9 cellular contexts compared by ENCODE assay signal in the genomic region with DNA sequence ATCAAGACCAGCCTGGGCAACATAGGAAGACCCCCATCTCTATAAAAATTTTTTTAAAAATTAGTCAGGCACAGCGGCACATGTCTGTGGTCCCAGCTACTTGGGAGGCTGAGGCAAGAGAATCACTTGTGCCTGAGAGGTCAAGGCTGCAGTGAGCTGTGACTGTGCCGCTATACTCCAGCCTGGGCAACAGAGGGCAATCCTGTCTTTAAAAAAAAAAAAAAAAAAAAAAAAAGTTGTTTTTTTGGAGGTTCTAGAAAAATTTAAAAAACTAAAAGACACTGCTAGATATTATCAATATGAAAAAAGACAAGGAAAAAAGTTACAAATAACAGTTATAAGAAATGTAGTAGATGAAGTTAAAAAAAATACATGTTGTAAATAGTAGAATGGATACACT. TPM values are rescaled to one million over a fixed set of nuclear protein-coding genes. Genes with fewer than 3 reads are reported as not detected.
DNase-seq lines count a peak whose midpoint lies in the region; ATAC-seq and TF ChIP-seq lines count a peak whose summit lies in the region.
"Had no signal": no experiment of that assay in that cellular context is flagged by ENCODE, and none has a peak within 500 bp of the region (broad histone marks: within the 10 kb centered on the region; RNA-seq: fewer than 3 reads in every experiment).

No MANE protein-coding gene starts in this region.

- no peak overlapping the region for H3K9ac ChIP-seq in GM23248

- peaks cover 13% of the 10 kb centered on the region for H3K4me1 ChIP-seq in CD4-positive, CD25-positive, alpha-beta regulatory T cell (ENCODE audit: control insufficient read depth, insufficient read depth, low read length, poor library complexity, severe bottlenecking)
- H3K4me1 ChIP-seq in GM23248 (ENCODE audit: insufficient read depth): no peaks in the 10 kb centered on the region

- no peaks in the 10 kb centered on the region for H3K9me3 ChIP-seq in CD4-positive, CD25-positive, alpha-beta regulatory T cell (ENCODE audit: control insufficient read depth in 2 of 2, low read length in 2 of 2)
- H3K9me3 ChIP-seq in GM23248 (ENCODE audit: low read depth): no peaks in the 10 kb centered on the region

- H3K4me3 ChIP-seq in CD4-positive, CD25-positive, alpha-beta regulatory T cell (ENCODE audit: low read depth, low read length): no peak overlapping the region
- no peak overlapping the region for H3K4me3 ChIP-seq in GM23248

- no peak overlapping the region for H3K4me3 Mint-ChIP-seq in CD4-positive, CD25-positive, alpha-beta regulatory T cell
- H3K4me3 Mint-ChIP-seq in glutamatergic neuron (ENCODE audit: unreplicated experiment): no peak overlapping the region

- ATAC-seq in CD4-positive, CD25-positive, alpha-beta regulatory T cell (ENCODE audit: low read depth in 2 of 2): peak in 1 of 2 donors; percentile 48
- ATAC-seq in GM21390 (IDR thresholded peaks at IDR 0.05; ENCODE audit: unreplicated experiment) (no peak), HG03432 (IDR thresholded peaks at IDR 0.05; ENCODE audit: unreplicated experiment) (no peak)

- H3F3A ChIP-seq in GM23248 (ENCODE audit: insufficient read depth): no peaks in the 10 kb centered on the region

- WGBS in GM23248 (ENCODE audit: low coverage in 1 of 2, low lambda C conversion rate in 2 of 2, missing lambda C conversion rate in 2 of 2), 2 experiments: 66 to 71% methylated on average over 2 of the region's 2 CpGs

- H3K36me3 ChIP-seq in CD4-positive, CD25-positive, alpha-beta regulatory T cell (ENCODE audit: control insufficient read depth, insufficient read depth, low read length): no peaks in the 10 kb centered on the region
- no peaks in the 10 kb centered on the region for H3K36me3 ChIP-seq in GM23248 (ENCODE audit: low read depth)

- in situ Hi-C loops in GM23248 (cut with MboI): no loop called here
- in situ Hi-C loops in SK-MEL-5 (cut with HindIII; ENCODE audit: low pct_unique_long_range_greater_than_20kb, low sequenced_read_pairs): no loop called here

- H4K20me1 ChIP-seq in GM23248 (ENCODE audit: insufficient read depth): no peaks in the 10 kb centered on the region

- TF ChIP-seq CTCF in glutamatergic neuron (IDR thresholded peaks at IDR 0.05; ENCODE audit: partially characterized antibody, unreplicated experiment): no peak

- no peaks in the 10 kb centered on the region for H3K9me2 ChIP-seq in GM23248 (ENCODE audit: insufficient read depth)

- no peak overlapping the region for H3K4me2 ChIP-seq in GM23248 (ENCODE audit: unreplicated experiment)

- no peaks in the 10 kb centered on the region for H3K9me3 Mint-ChIP-seq in CD4-positive, CD25-positive, alpha-beta regulatory T cell
- no peaks in the 10 kb centered on the region for H3K9me3 Mint-ChIP-seq in glutamatergic neuron (ENCODE audit: unreplicated experiment)

- no peak overlapping the region for H3K27ac Mint-ChIP-seq in CD4-positive, CD25-positive, alpha-beta regulatory T cell
- H3K27ac Mint-ChIP-seq in glutamatergic neuron (ENCODE audit: unreplicated experiment): no peak overlapping the region

- H3K27me3 ChIP-seq in CD4-positive, CD25-positive, alpha-beta regulatory T cell (ENCODE audit: control insufficient read depth, insufficient read depth, low read length): peaks cover 14% of the 10 kb centered on the region
- H3K27me3 ChIP-seq in GM23248 (replicated peaks; ENCODE audit: insufficient read depth): peaks cover 16% of the 10 kb centered on the region

- DNase-seq in CD4-positive, CD25-positive, alpha-beta regulatory T cell: peak in 2 of 3 donors; percentile 24 to 34
- DNase-seq in GM23248 (peak; percentile 32), SK-MEL-5 (ENCODE audit: low read depth, low spot score) (peak; percentile 51), glutamatergic neuron (peak; percentile 16), islet precursor cell (no peak), T1000 (lab: John Stamatoyannopoulos, UW) (no peak)
- DNase-seq: NCI-H1105 had no signal

- H3K4me1 Mint-ChIP-seq in CD4-positive, CD25-positive, alpha-beta regulatory T cell: peaks cover 0 to 18% (median 10%) of the 10 kb centered on the region in 4 donors
- no peaks in the 10 kb centered on the region for H3K4me1 Mint-ChIP-seq in glutamatergic neuron (ENCODE audit: low read depth, unreplicated experiment)

- H3K36me3 Mint-ChIP-seq in CD4-positive, CD25-positive, alpha-beta regulatory T cell: peaks cover 5% of the 10 kb centered on the region
- H3K36me3 Mint-ChIP-seq in glutamatergic neuron (ENCODE audit: unreplicated experiment): no peaks in the 10 kb centered on the region

- H3K27me3 Mint-ChIP-seq in CD4-positive, CD25-positive, alpha-beta regulatory T cell: peaks cover 55% of the 10 kb centered on the region
- H3K27me3 Mint-ChIP-seq in glutamatergic neuron (ENCODE audit: unreplicated experiment): no peaks in the 10 kb centered on the region

- H2AFZ ChIP-seq in GM23248: no peak overlapping the region

- H3K27ac ChIP-seq in CD4-positive, CD25-positive, alpha-beta regulatory T cell (ENCODE audit: insufficient read depth, low read length, poor library complexity, severe bottlenecking): no peak overlapping the region
- no peak overlapping the region for H3K27ac ChIP-seq in GM23248

- H3K79me2 ChIP-seq in GM23248 (ENCODE audit: insufficient read depth): no peaks in the 10 kb centered on the region

RNA-seq across cellular contexts. Expression of gene C2orf15, which starts 56.1 kb away (rescaled TPM):
- total RNA-seq in CD4-positive, CD25-positive, alpha-beta regulatory T cell: 2.0 TPM
- polyA plus RNA-seq in CD4-positive, CD25-positive, alpha-beta regulatory T cell: 1 to 10 TPM; 2.1 to 5.4 (median 3.2) TPM
- not detected in 2 replicates for total RNA-seq in GM23248 (2014; rRNA removed; shearing (Covaris generic))
- polyA plus RNA-seq in GM23248 (2016; fragmentation: Nextera tagmentation; extraction: Ambion mirVana): not detected in 2 replicates
- total RNA-seq in SK-MEL-5 (2014; rRNA removed; shearing (Covaris generic)): 1.4 TPM in 1 of 2 replicates, not detected in the other
- 0.06 and 0.12 TPM in 2 replicates for polyA plus RNA-seq in SK-MEL-5 (2015; cell fraction: cytosol; rRNA removed)
- not detected in 2 replicates for polyA plus RNA-seq in SK-MEL-5 (2015; cell fraction: nucleus; rRNA removed)
- total RNA-seq in glutamatergic neuron (ENCODE audit: unreplicated experiment): 0.34 TPM

Comparison
In these comparisons a context has a peak if more than half of its experiments do, and no peak if none do; other contexts are left out.
1. DNase-seq: peak in CD4-positive, CD25-positive, alpha-beta regulatory T cell (2 of 3), GM23248 (single experiment), SK-MEL-5 (single experiment) and glutamatergic neuron (single experiment); none in islet precursor cell (single experiment) and T1000 (single experiment).